ENCODE assay signal across 9 cellular contexts in genomic region chr5:100667021-100667671, GRCh38.
DNase-seq lines count a peak whose midpoint lies in the region; ATAC-seq, FAIRE-seq and TF ChIP-seq lines count a peak whose summit lies in the region.
"Had no signal": no experiment of that assay in that cellular context is flagged by ENCODE, and none has a peak within 500 bp of the region (broad histone marks: within the 10 kb centered on the region; RNA-seq: fewer than 3 reads in every experiment).

No MANE protein-coding gene starts in this region.

- H2AFZ ChIP-seq in astrocyte (ENCODE audit: low read depth, low read length), result peak overlapping the region; percentile 7
- H2AFZ ChIP-seq in neuronal stem cell (ENCODE audit: low read length), result peak overlapping the region; percentile 19

- no peak overlapping the region for H2BK12ac ChIP-seq in neuronal stem cell (ENCODE audit: low read length)

- peaks cover 8% of the 10 kb centered on the region for H3K4me1 Mint-ChIP-seq in astrocyte (ENCODE audit: low read depth, unreplicated experiment)
- H3K4me1 Mint-ChIP-seq: WTC11 had no signal

- H2AK5ac ChIP-seq in neuronal stem cell (ENCODE audit: low read depth, low read length), result no peak overlapping the region

- H3K18ac ChIP-seq in neuronal stem cell (ENCODE audit: low read length), result no peak overlapping the region

- peaks cover 4% of the 10 kb centered on the region for H3K4me1 ChIP-seq in astrocyte (ENCODE audit: insufficient read depth, low read length)
- H3K4me1 ChIP-seq in neuronal stem cell (ENCODE audit: control insufficient read depth in 2 of 2, insufficient read depth in 1 of 2, low read depth in 1 of 2, low read length in 2 of 2), result peaks cover 2 to 5% of the 10 kb centered on the region in 2 donors

- no peak overlapping the region for H3K4me3 ChIP-seq in HL-60 (replicated peaks; ENCODE audit: insufficient read depth, low read length)
- H3K4me3 ChIP-seq in astrocyte (ENCODE audit: insufficient read depth, low read depth, low read length), result no peak overlapping the region
- H3K4me3 ChIP-seq in neuronal stem cell (ENCODE audit: low read length in 2 of 2), result no peak overlapping the region

- no peaks in the 10 kb centered on the region for H4K20me1 ChIP-seq in astrocyte (ENCODE audit: insufficient read depth, low read length)

- WGBS in neuronal stem cell (ENCODE audit: extremely low coverage in 2 of 2, insufficient read length in 2 of 2, insufficient replicate concordance in 1 of 2), 2 donors, result no CpG with 5 or more reads among the region's 4 CpGs

- H2BK5ac ChIP-seq in neuronal stem cell (ENCODE audit: low read length), result no peak overlapping the region

- no peaks in the 10 kb centered on the region for H3K79me1 ChIP-seq in neuronal stem cell (ENCODE audit: low read depth, low read length)

- ATAC-seq in GM18870 (IDR thresholded peaks at IDR 0.05; ENCODE audit: unreplicated experiment) (peak; percentile 77), left lobe of liver (no peak), GM21723 (IDR thresholded peaks at IDR 0.05; ENCODE audit: unreplicated experiment) (no peak), HG02763 (IDR thresholded peaks at IDR 0.05; ENCODE audit: unreplicated experiment) (no peak)
- ATAC-seq: WTC11 had no signal

- no peak overlapping the region for H2BK15ac ChIP-seq in neuronal stem cell (ENCODE audit: low read length)

- peak; percentile 55 for FAIRE-seq in astrocyte (lab: Jason Lieb, UNC)

- no peaks in the 10 kb centered on the region for H3K36me3 ChIP-seq in astrocyte (ENCODE audit: insufficient read depth, low read length)
- no peaks in the 10 kb centered on the region for H3K36me3 ChIP-seq in neuronal stem cell (replicated peaks in 1 of 2; ENCODE audit: control insufficient read depth in 2 of 2, insufficient read depth in 2 of 2, low read length in 2 of 2)

- H3K4ac ChIP-seq in neuronal stem cell (ENCODE audit: low read length), result no peak overlapping the region

- H3K36me3 Mint-ChIP-seq in astrocyte (ENCODE audit: low read depth, unreplicated experiment), result no peaks in the 10 kb centered on the region
- H3K36me3 Mint-ChIP-seq: WTC11 had no signal

- no peak overlapping the region for H4K91ac ChIP-seq in neuronal stem cell (ENCODE audit: low read depth, low read length, poor library complexity)

- no peaks in the 10 kb centered on the region for H3K79me2 ChIP-seq in astrocyte (ENCODE audit: insufficient read depth, low read length)

- H3K27ac ChIP-seq in HL-60 (replicated peaks) (peak overlapping the region; percentile 84), astrocyte (ENCODE audit: low read depth, low read length) (no peak overlapping the region), neuronal stem cell (replicated peaks; ENCODE audit: low read length) (no peak overlapping the region)

- no peak overlapping the region for H3K9ac ChIP-seq in astrocyte (ENCODE audit: low read length)
- H3K9ac ChIP-seq in neuronal stem cell (ENCODE audit: low read depth, low read length, poor library complexity), result no peak overlapping the region

- H3K23ac ChIP-seq in neuronal stem cell (ENCODE audit: low read depth, low read length, poor library complexity), result no peak overlapping the region

- DNase-seq in HL-60 (ENCODE audit: low read depth in 1 of 2, low spot score in 1 of 2) (peak; percentile 57 to 73), astrocyte (ENCODE audit: low read depth) (peak; percentile 57), neuronal stem cell (ENCODE audit: low spot score) (no peak), RPMI8226 (no peak), left lobe of liver (ENCODE audit: low spot score) (no peak)

- H3K27me3 Mint-ChIP-seq in astrocyte (ENCODE audit: low read depth, unreplicated experiment), result no peaks in the 10 kb centered on the region

- no peak for TF ChIP-seq CTCF in HL-60 (IDR thresholded peaks at IDR 0.05; ENCODE audit: insufficient read depth, low read length)
- TF ChIP-seq CTCF in astrocyte (IDR thresholded peaks at IDR 0.05; ENCODE audit: insufficient read depth, low read depth, low read length), result no peak

- H3K27me3 ChIP-seq in HL-60 (ENCODE audit: insufficient read depth, poor library complexity, severe bottlenecking) (no peaks in the 10 kb centered on the region), astrocyte (ENCODE audit: insufficient read depth, low read length) (no peaks in the 10 kb centered on the region), neuronal stem cell (ENCODE audit: control insufficient read depth in 3 of 3, insufficient read depth in 3 of 3, low read depth in 1 of 3, low read length in 3 of 3) (no peaks in the 10 kb centered on the region)

- H3K4me3 Mint-ChIP-seq in astrocyte (ENCODE audit: unreplicated experiment), result no peak overlapping the region
- H3K4me3 Mint-ChIP-seq: WTC11 had no signal

- no peak overlapping the region for H4K8ac ChIP-seq in neuronal stem cell (ENCODE audit: low read depth, low read length)

- H2BK120ac ChIP-seq in neuronal stem cell (ENCODE audit: low read depth, low read length), result no peak overlapping the region

- H3K14ac ChIP-seq in neuronal stem cell (ENCODE audit: low read length), result no peak overlapping the region

- H3K27ac Mint-ChIP-seq in astrocyte (ENCODE audit: unreplicated experiment), result no peak overlapping the region
- H3K27ac Mint-ChIP-seq: WTC11 had no signal

- H3K9me3 ChIP-seq in astrocyte (ENCODE audit: insufficient read depth, low read depth, low read length) (no peaks in the 10 kb centered on the region), neuronal stem cell (replicated peaks in 1 of 2; ENCODE audit: control insufficient read depth in 2 of 2, insufficient read depth in 1 of 2, low read depth in 1 of 2, low read length in 2 of 2) (peaks cover 0 to 2% of the 10 kb centered on the region in 2 donors)

- peak overlapping the region; percentile 19 for H3K4me2 ChIP-seq in astrocyte (ENCODE audit: low read length)
- H3K4me2 ChIP-seq in neuronal stem cell (ENCODE audit: insufficient read depth, low read length, poor library complexity, severe bottlenecking), result no peak overlapping the region

- H3K9me3 Mint-ChIP-seq in astrocyte (ENCODE audit: unreplicated experiment), result peaks cover 3% of the 10 kb centered on the region

Comparison
In these comparisons a context has a peak if more than half of its experiments do, and no peak if none do; other contexts are left out.
1. DNase-seq: peak in HL-60 (2 of 2) and astrocyte (single experiment); none in neuronal stem cell (single experiment), RPMI8226 (single experiment) and left lobe of liver (single experiment).